ENCODE assay signal across 9 cellular contexts in genomic region chr2:169877406-169877805, GRCh38. TPM values are rescaled to one million over a fixed set of nuclear protein-coding genes. Genes with fewer than 3 reads are reported as not detected.
A peak's percentile ranks its signal among the peaks of the same experiment; 100 is the strongest.
DNase-seq lines count a peak whose midpoint lies in the region; ATAC-seq and TF ChIP-seq lines count a peak whose summit lies in the region.
"Had no signal": no experiment of that assay in that cellular context is flagged by ENCODE, and none has a peak within 500 bp of the region (broad histone marks: within the 10 kb centered on the region; RNA-seq: fewer than 3 reads in every experiment).

No MANE protein-coding gene starts in this region.

- TF ChIP-seq CTCF in epithelial cell of esophagus (IDR thresholded peaks at IDR 0.05; ENCODE audit: insufficient read depth, low read depth, low read length, missing control alignments), result peak; percentile 37
- TF ChIP-seq CTCF in progenitor cell of endocrine pancreas (IDR thresholded peaks at IDR 0.05; ENCODE audit: unreplicated experiment), result peak; percentile 22
- TF ChIP-seq CTCF in CD14-positive monocyte (IDR thresholded peaks at IDR 0.05), result no peak

- H3K27me3 Mint-ChIP-seq in progenitor cell of endocrine pancreas (no peaks in the 10 kb centered on the region), CD14-positive monocyte (ENCODE audit: low read depth in 3 of 3) (no peaks in the 10 kb centered on the region)
- H3K27me3 Mint-ChIP-seq: CD8-positive, alpha-beta memory T cell had no signal

- no peaks in the 10 kb centered on the region for H3K4me1 Mint-ChIP-seq in progenitor cell of endocrine pancreas (ENCODE audit: low read depth)
- peaks cover 2% of the 10 kb centered on the region for H3K4me1 Mint-ChIP-seq in CD14-positive monocyte

- H3K4me3 Mint-ChIP-seq in progenitor cell of endocrine pancreas (ENCODE audit: low read depth) (no peak overlapping the region), CD14-positive monocyte (no peak overlapping the region)
- H3K4me3 Mint-ChIP-seq: CD8-positive, alpha-beta memory T cell had no signal

- H3K9me3 Mint-ChIP-seq in progenitor cell of endocrine pancreas (ENCODE audit: low read depth) (no peaks in the 10 kb centered on the region), CD14-positive monocyte (peaks cover 0 to 6% (median 0%) of the 10 kb centered on the region in 7 donors)
- H3K9me3 Mint-ChIP-seq: CD8-positive, alpha-beta memory T cell had no signal

- H3K4me3 ChIP-seq in epithelial cell of esophagus (ENCODE audit: low read length), result no peak overlapping the region

- H3K36me3 Mint-ChIP-seq in progenitor cell of endocrine pancreas (ENCODE audit: insufficient read depth) (peaks cover 10% of the 10 kb centered on the region), CD14-positive monocyte (peaks cover 23 to 35% of the 10 kb centered on the region in 2 donors)

- H3K27ac Mint-ChIP-seq in progenitor cell of endocrine pancreas, result no peak overlapping the region
- H3K27ac Mint-ChIP-seq in CD14-positive monocyte, result no peak overlapping the region
- H3K27ac Mint-ChIP-seq: CD8-positive, alpha-beta memory T cell had no signal

- intact Hi-C loops in CD14-positive monocyte (cut with micrococcal nuclease), result no loop called here

- DNase-seq in NCI-H2196 (lab: John Stamatoyannopoulos, UW; ENCODE audit: unreplicated experiment) (peak; percentile 7), NCI-H2196 treated with DMSO at 0.1 percent for 48 hours (lab: John Stamatoyannopoulos, UW; ENCODE audit: unreplicated experiment) (no peak), NCI-H82 (lab: John Stamatoyannopoulos, UW) (peak; percentile 43), epithelial cell of esophagus (ENCODE audit: low read depth) (peak; percentile 31), progenitor cell of endocrine pancreas (ENCODE audit: low spot score, unreplicated experiment) (no peak), CD14-positive monocyte (ENCODE audit: low spot score) (no peak)
- no peak for DNase-seq in activated CD8-positive, alpha-beta memory T cell treated with anti-CD3 and anti-CD28 coated beads, Interleukin-2, amount 50 U/mL, for 4 hours
- DNase-seq: CD8-positive, alpha-beta memory T cell had no signal

- ATAC-seq in GM21737 (IDR thresholded peaks at IDR 0.05; ENCODE audit: unreplicated experiment), result no peak

RNA-seq across cellular contexts. Expression of gene UBR3, which starts 50.2 kb away (rescaled TPM):
- 36.9 and 41.5 TPM in 2 replicates for total RNA-seq in progenitor cell of endocrine pancreas
- 1 to 10 TPM; 4.3 to 4.7 TPM for polyA plus RNA-seq in CD14-positive monocyte

RNA-seq across cellular contexts. Expression of gene METTL5, which starts 52.7 kb away (rescaled TPM):
- total RNA-seq in progenitor cell of endocrine pancreas, result 42.3 and 43.3 TPM in 2 replicates
- 10 to 100 TPM; 51.0 to 60.8 TPM for polyA plus RNA-seq in CD14-positive monocyte

Comparison
In these comparisons a context has a peak if more than half of its experiments do, and no peak if none do; other contexts are left out.
1. DNase-seq: peak in NCI-H2196 (single experiment), NCI-H82 (single experiment) and epithelial cell of esophagus (single experiment); none in NCI-H2196 treated with DMSO at 0.1 percent for 48 hours (single experiment), progenitor cell of endocrine pancreas (single experiment), CD14-positive monocyte (single experiment) and activated CD8-positive, alpha-beta memory T cell treated with anti-CD3 and anti-CD28 coated beads, Interleukin-2, amount 50 U/mL, for 4 hours (single experiment).